ENCODE assay signal across 24 cellular contexts in genomic region chr12:69383074-69383473, GRCh38. TPM values are rescaled to one million over a fixed set of nuclear protein-coding genes. Genes with fewer than 3 reads are reported as not detected.
"Had no signal": no experiment of that assay in that cellular context is flagged by ENCODE, and none has a peak within 500 bp of the region (broad histone marks: within the 10 kb centered on the region; RNA-seq: fewer than 3 reads in every experiment).

No MANE protein-coding gene starts in this region.

- H3K4me3 ChIP-seq: esophagus squamous epithelium, lung, prostate gland, right lobe of liver, tibial artery, upper lobe of left lung, uterus had no signal

- FAIRE-seq: endometrium, kidney had no signal

- ATAC-seq: left cardiac atrium; left ventricle myocardium superior; right lobe of liver; stimulated activated memory B cell treated with anti-CD40 and anti-IgM and Interleukin-4, amounts not matched to agents 10 μg/mL and 1 μg/mL and 100 μg/mL, for 72 hours had no signal

- H3K27me3 ChIP-seq: esophagus squamous epithelium, right lobe of liver, tibial artery, upper lobe of left lung, uterus had no signal

- H3K79me2 ChIP-seq: parathyroid adenoma had no signal

- H3K4me1 Mint-ChIP-seq: immature natural killer cell, nephron had no signal

- DNase-seq: effector memory CD4-positive, alpha-beta T cell; esophagus squamous epithelium; foreskin fibroblast; immature natural killer cell; kidney; left cardiac atrium; left ventricle myocardium superior; naive B cell; right lobe of liver; stimulated activated CD4-positive, alpha-beta T cell treated with anti-CD3 and anti-CD28 coated beads, Interleukin-15, amount 100 ng/mL, for 24 hours; stimulated activated CD4-positive, alpha-beta T cell treated with anti-CD3 and anti-CD28 coated beads, Interleukin-1b, Interleukin-23, amount 100 ng/mL, for 48 hours; stimulated activated CD4-positive, alpha-beta T cell treated with anti-CD3 and anti-CD28 coated beads, Interleukin-4, amount 100 ng/mL, for 24 hours; tibial artery; upper lobe of left lung; uterus had no signal

- H3K27ac Mint-ChIP-seq: immature natural killer cell; nephron; stimulated activated memory B cell treated with anti-CD40 and anti-IgM and Interleukin-4, amounts not matched to agents 10 μg/mL and 1 μg/mL and 100 μg/mL, for 72 hours; stimulated activated naive CD8-positive, alpha-beta T cell treated with anti-CD3 and anti-CD28 coated beads, Interleukin-15, Interleukin-2, amounts not matched to agents 100 ng/mL and 50 ng/mL, for 24 hours had no signal

- H3K36me3 ChIP-seq: prostate gland, right lobe of liver, uterus had no signal

- H3K9ac ChIP-seq: parathyroid adenoma had no signal

- H3K9me3 Mint-ChIP-seq: immature natural killer cell; stimulated activated memory B cell treated with anti-CD40 and anti-IgM and Interleukin-4, amounts not matched to agents 10 μg/mL and 1 μg/mL and 100 μg/mL, for 72 hours; stimulated activated naive CD8-positive, alpha-beta T cell treated with anti-CD3 and anti-CD28 coated beads, Interleukin-15, Interleukin-2, amounts not matched to agents 100 ng/mL and 50 ng/mL, for 24 hours had no signal

- H3K4me3 Mint-ChIP-seq: immature natural killer cell; naive B cell; nephron; stimulated activated memory B cell treated with anti-CD40 and anti-IgM and Interleukin-4, amounts not matched to agents 10 μg/mL and 1 μg/mL and 100 μg/mL, for 72 hours; stimulated activated naive CD8-positive, alpha-beta T cell treated with anti-CD3 and anti-CD28 coated beads, Interleukin-15, Interleukin-2, amounts not matched to agents 100 ng/mL and 50 ng/mL, for 24 hours had no signal

- H2AFZ ChIP-seq: parathyroid adenoma had no signal

- H3K4me1 ChIP-seq: parathyroid adenoma, prostate gland, right lobe of liver, tibial artery, upper lobe of left lung, uterus had no signal

- H3K27ac ChIP-seq: epithelial cell of prostate, esophagus squamous epithelium, parathyroid adenoma, prostate gland, right lobe of liver, tibial artery, upper lobe of left lung, uterus had no signal

- H3K9me3 ChIP-seq: esophagus squamous epithelium, prostate gland, right lobe of liver, tibial artery, upper lobe of left lung, uterus had no signal

- H3K27me3 Mint-ChIP-seq: naive B cell; stimulated activated memory B cell treated with anti-CD40 and anti-IgM and Interleukin-4, amounts not matched to agents 10 μg/mL and 1 μg/mL and 100 μg/mL, for 72 hours; stimulated activated naive CD8-positive, alpha-beta T cell treated with anti-CD3 and anti-CD28 coated beads, Interleukin-15, Interleukin-2, amounts not matched to agents 100 ng/mL and 50 ng/mL, for 24 hours had no signal

RNA-seq across cellular contexts. Expression of gene LYZ, which starts 34.9 kb away (rescaled TPM):
- total RNA-seq: renal cortical epithelial cell had no signal
